In the genomic region with DNA sequence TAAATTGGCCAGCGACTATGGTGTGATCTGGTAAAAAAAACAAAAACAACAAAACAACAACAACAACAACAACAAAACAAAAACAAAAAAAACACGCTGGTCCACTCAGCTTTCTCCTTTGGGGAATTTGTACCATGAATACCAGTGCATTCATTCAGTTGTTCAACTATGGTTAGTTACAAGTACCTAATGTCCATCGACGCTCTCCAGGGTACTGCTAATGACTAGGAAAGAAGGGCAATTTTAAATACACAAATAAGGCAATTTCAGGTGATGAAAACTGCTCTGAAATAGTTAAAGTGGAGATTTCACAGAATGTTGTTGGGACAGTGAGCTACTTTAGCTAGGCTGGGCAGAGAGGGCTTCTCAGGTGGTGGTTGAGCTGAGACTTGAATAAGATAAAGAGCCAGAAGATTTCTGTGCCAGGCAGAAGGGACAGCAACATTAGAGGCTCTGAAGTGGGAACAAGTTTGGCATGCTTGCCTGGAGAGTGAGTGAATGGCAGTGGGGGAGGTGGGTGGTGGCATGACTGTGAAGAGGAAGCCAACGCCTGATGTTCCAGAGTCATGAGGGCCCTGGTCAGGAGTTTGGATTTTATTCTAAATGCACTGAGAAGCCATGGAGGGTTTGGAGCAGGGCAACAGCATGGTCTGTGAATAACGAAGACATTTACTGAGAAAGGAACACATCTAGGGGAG, we compare ENCODE assay signal across 2 cellular contexts.
A peak's percentile ranks its signal among the peaks of the same experiment; 100 is the strongest.
TF ChIP-seq lines count a peak whose summit lies in the region.

No MANE protein-coding gene starts in this region.

TF ChIP-seq in GM23338, 12 proteins besides CTCF, POLR2A, EP300 and RAD21:
- TF ChIP-seq CREB1 (CRISPR knock-in tag; IDR thresholded peaks at IDR 0.05; ENCODE audit: low read depth) (no peak), REST (IDR thresholded peaks at IDR 0.05; ENCODE audit: unreplicated experiment) (peak; percentile 60), EZH2 (IDR thresholded peaks at IDR 0.05; ENCODE audit: low read depth, unreplicated experiment) (no peak)

TF ChIP-seq in K562, 482 proteins besides CTCF, POLR2A, EP300 and RAD21:
- TF ChIP-seq, protein P1, sequence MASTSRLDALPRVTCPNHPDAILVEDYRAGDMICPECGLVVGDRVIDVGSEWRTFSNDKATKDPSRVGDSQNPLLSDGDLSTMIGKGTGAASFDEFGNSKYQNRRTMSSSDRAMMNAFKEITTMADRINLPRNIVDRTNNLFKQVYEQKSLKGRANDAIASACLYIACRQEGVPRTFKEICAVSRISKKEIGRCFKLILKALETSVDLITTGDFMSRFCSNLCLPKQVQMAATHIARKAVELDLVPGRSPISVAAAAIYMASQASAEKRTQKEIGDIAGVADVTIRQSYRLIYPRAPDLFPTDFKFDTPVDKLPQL (IDR thresholded peaks at IDR 0.05; ENCODE audit: extremely low read depth, insufficient read length): no peak
- TF ChIP-seq ZNF318 (IDR thresholded peaks at IDR 0.05; ENCODE audit: borderline replicate concordance in 1 of 2, low read depth in 1 of 2): no peak
- no peak for TF ChIP-seq ZNF639 (CRISPR knock-in tag; conservative IDR thresholded peaks at IDR 0.05 in 1 of 2, IDR thresholded peaks at IDR 0.05 in 1 of 2)
- TF ChIP-seq TAF1 (IDR thresholded peaks at IDR 0.05; ENCODE audit: control insufficient read depth, extremely low read depth, insufficient read depth, low read length, severe bottlenecking): no peak
- TF ChIP-seq, protein P2, sequence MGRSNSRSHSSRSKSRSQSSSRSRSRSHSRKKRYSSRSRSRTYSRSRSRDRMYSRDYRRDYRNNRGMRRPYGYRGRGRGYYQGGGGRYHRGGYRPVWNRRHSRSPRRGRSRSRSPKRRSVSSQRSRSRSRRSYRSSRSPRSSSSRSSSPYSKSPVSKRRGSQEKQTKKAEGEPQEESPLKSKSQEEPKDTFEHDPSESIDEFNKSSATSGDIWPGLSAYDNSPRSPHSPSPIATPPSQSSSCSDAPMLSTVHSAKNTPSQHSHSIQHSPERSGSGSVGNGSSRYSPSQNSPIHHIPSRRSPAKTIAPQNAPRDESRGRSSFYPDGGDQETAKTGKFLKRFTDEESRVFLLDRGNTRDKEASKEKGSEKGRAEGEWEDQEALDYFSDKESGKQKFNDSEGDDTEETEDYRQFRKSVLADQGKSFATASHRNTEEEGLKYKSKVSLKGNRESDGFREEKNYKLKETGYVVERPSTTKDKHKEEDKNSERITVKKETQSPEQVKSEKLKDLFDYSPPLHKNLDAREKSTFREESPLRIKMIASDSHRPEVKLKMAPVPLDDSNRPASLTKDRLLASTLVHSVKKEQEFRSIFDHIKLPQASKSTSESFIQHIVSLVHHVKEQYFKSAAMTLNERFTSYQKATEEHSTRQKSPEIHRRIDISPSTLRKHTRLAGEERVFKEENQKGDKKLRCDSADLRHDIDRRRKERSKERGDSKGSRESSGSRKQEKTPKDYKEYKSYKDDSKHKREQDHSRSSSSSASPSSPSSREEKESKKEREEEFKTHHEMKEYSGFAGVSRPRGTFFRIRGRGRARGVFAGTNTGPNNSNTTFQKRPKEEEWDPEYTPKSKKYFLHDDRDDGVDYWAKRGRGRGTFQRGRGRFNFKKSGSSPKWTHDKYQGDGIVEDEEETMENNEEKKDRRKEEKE (IDR thresholded peaks at IDR 0.05; ENCODE audit: borderline replicate concordance in 1 of 2, control insufficient read depth in 1 of 2, low read depth in 2 of 2, low read length in 1 of 2): no peak
- TF ChIP-seq ZNF232 (CRISPR knock-in tag; IDR thresholded peaks at IDR 0.05): no peak
- TF ChIP-seq NCOA4 (IDR thresholded peaks at IDR 0.05; ENCODE audit: partially characterized antibody): no peak
- TF ChIP-seq GABPA (tag; conservative IDR thresholded peaks at IDR 0.05; ENCODE audit: low read depth): no peak
- TF ChIP-seq SIX5 (IDR thresholded peaks at IDR 0.05; ENCODE audit: borderline replicate concordance in 1 of 2, insufficient read depth in 1 of 2, low read depth in 1 of 2, low read length in 2 of 2): no peak
- no peak for TF ChIP-seq ETS1 (conservative IDR thresholded peaks at IDR 0.05; ENCODE audit: control insufficient read depth, low read depth, low read length)
- TF ChIP-seq MBD2 (IDR thresholded peaks at IDR 0.05; ENCODE audit: borderline replicate concordance, low read depth): no peak
- TF ChIP-seq ZFP30 (CRISPR knock-in tag; IDR thresholded peaks at IDR 0.05; ENCODE audit: borderline replicate concordance): no peak
- no peak for TF ChIP-seq ZKSCAN3 (CRISPR knock-in tag; IDR thresholded peaks at IDR 0.05)
- no peak for TF ChIP-seq ZFP91 (CRISPR knock-in tag; IDR thresholded peaks at IDR 0.05)
- peak; percentile 61; the same call in 1 of the 2 replicates for TF ChIP-seq HMBOX1 (IDR thresholded peaks at IDR 0.05)
- TF ChIP-seq PYGO2 (tag; IDR thresholded peaks at IDR 0.05): no peak
- TF ChIP-seq HMGXB4 (CRISPR knock-in tag; IDR thresholded peaks at IDR 0.05): no peak
- peak; percentile 69 for TF ChIP-seq MIER1 (IDR thresholded peaks at IDR 0.05; ENCODE audit: low read depth)
- TF ChIP-seq POLR2B (IDR thresholded peaks at IDR 0.05; ENCODE audit: low read depth, partially characterized antibody): no peak
- TF ChIP-seq TCF3 (CRISPR knock-in tag; IDR thresholded peaks at IDR 0.05): no peak
- no peak for TF ChIP-seq JUNB (CRISPR knock-in tag; conservative IDR thresholded peaks at IDR 0.05)
- TF ChIP-seq KDM1A (IDR thresholded peaks at IDR 0.05): no peak
- no peak for TF ChIP-seq ZNF668 (CRISPR knock-in tag; IDR thresholded peaks at IDR 0.05)
- TF ChIP-seq EHMT2 (IDR thresholded peaks at IDR 0.05): peak; percentile 78
- TF ChIP-seq NEUROD1 (IDR thresholded peaks at IDR 0.05; ENCODE audit: borderline replicate concordance, low read depth, low read length, partially characterized antibody): no peak
